13 cellular contexts compared by ENCODE assay signal in the genomic region with DNA sequence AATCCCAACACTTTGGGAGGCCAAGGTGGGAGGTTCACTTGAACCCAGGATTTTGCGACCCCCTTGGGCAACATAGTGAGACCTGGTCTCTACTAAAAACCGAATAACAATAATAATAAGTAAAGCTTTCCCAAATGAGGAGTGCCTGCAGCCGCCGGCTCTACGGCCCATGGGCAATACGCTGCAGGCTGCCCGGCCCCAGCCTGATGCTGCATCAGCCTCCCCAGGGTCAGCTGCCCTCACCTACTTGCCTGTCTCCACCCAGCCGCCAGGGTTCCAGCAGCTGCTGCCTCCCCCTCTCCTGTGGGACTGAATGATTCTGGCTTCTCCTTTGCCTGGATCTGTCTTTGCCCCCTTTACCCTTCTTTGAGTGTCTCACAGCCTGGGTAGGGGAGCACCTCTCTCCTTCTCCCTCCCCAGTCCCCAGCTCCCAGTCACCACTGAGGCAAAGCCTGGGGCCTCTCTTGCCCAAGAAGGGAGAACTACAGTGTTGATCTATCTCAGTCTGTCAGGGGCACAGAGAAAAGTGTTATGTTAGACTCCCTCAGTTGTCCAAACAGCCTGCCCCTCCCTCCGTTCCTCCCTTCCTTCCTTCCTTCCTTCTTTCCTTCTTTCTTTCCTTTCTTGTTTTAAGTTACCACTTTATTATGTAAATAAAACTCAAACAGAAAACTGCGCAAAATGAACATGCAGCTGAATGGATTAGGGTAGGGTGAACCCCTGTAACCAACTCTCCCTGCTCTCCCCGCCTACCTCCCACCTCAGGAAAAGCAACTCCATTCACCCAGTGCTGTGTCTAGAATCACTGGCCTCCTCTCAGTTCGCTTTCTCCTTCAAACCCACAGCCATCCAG.
"Had no signal": no experiment of that assay in that cellular context is flagged by ENCODE, and none has a peak within 500 bp of the region (broad histone marks: within the 10 kb centered on the region; RNA-seq: fewer than 3 reads in every experiment).

No MANE protein-coding gene starts in this region.

- H3K9me3 ChIP-seq: esophagus squamous epithelium, left ventricle myocardium inferior, thyroid gland had no signal

- H3K36me3 ChIP-seq: esophagus squamous epithelium, left ventricle myocardium inferior, thyroid gland had no signal

- H3K27me3 Mint-ChIP-seq: activated naive CD8-positive, alpha-beta T cell treated with anti-CD3 and anti-CD28 coated beads for 36 hours; activated T-cell treated with anti-CD3 and anti-CD28 coated beads, Interleukin-2, amount 50 U/mL, for 24 hours had no signal

- H3K27ac ChIP-seq: dorsolateral prefrontal cortex, esophagus squamous epithelium, parathyroid adenoma, skin epidermis, thyroid gland had no signal

- H3K4me3 ChIP-seq: dorsolateral prefrontal cortex, esophagus squamous epithelium, left ventricle myocardium inferior, skin epidermis, thyroid gland had no signal

- H3K9ac ChIP-seq: parathyroid adenoma had no signal

- DNase-seq: activated gamma-delta T cell; activated naive CD8-positive, alpha-beta T cell treated with anti-CD3 and anti-CD28 coated beads for 36 hours; activated T-cell treated with anti-CD3 and anti-CD28 coated beads, Interleukin-2, amount 50 U/mL, for 24 hours; dorsolateral prefrontal cortex; esophagus squamous epithelium; foreskin fibroblast; glutamatergic neuron; left ventricle myocardium inferior; mesendoderm; thyroid gland had no signal

- H3K27me3 ChIP-seq: dorsolateral prefrontal cortex, esophagus squamous epithelium, thyroid gland had no signal

- H3K4me3 Mint-ChIP-seq: activated naive CD8-positive, alpha-beta T cell treated with anti-CD3 and anti-CD28 coated beads for 36 hours; activated T-cell treated with anti-CD3 and anti-CD28 coated beads, Interleukin-2, amount 50 U/mL, for 24 hours had no signal

- FAIRE-seq: islet of Langerhans had no signal

- H3K4me1 Mint-ChIP-seq: activated naive CD8-positive, alpha-beta T cell treated with anti-CD3 and anti-CD28 coated beads for 36 hours had no signal

- H3K27ac Mint-ChIP-seq: activated naive CD8-positive, alpha-beta T cell treated with anti-CD3 and anti-CD28 coated beads for 36 hours; activated T-cell treated with anti-CD3 and anti-CD28 coated beads, Interleukin-2, amount 50 U/mL, for 24 hours had no signal

- H3K79me2 ChIP-seq: parathyroid adenoma had no signal

- H3K9me3 Mint-ChIP-seq: activated naive CD8-positive, alpha-beta T cell treated with anti-CD3 and anti-CD28 coated beads for 36 hours; activated T-cell treated with anti-CD3 and anti-CD28 coated beads, Interleukin-2, amount 50 U/mL, for 24 hours had no signal

- H3K4me1 ChIP-seq: parathyroid adenoma had no signal

- H2AFZ ChIP-seq: parathyroid adenoma had no signal

- H3K36me3 Mint-ChIP-seq: activated naive CD8-positive, alpha-beta T cell treated with anti-CD3 and anti-CD28 coated beads for 36 hours had no signal
